In the genomic region with DNA sequence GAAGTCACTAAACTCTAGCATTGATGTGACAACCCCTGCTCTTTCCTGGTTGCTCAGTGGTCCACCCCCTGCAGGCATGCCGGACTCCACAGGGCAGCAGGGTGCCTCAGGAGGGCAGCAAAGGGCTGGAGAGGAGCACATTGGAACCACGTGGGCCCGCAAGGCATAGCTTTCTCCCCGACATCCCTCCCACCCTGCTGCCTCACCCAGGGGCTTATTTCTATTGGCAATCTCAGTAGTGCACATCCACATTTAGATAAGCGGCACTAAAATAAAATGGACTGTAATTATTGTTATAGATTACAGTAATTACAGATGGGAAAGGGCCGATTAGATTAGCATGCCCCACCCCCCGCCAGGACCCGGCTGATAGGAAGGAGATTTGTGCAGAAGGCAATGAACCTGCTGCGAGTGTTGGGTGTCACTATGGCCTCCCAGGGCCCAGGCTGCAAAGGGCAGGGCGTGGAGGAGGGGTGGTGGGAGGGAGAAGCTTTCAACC, we compare ENCODE assay signal across 11 cellular contexts.
DNase-seq lines count a peak whose midpoint lies in the region; ATAC-seq and TF ChIP-seq lines count a peak whose summit lies in the region.
"Had no signal": no experiment of that assay in that cellular context is flagged by ENCODE, and none has a peak within 500 bp of the region (broad histone marks: within the 10 kb centered on the region; RNA-seq: fewer than 3 reads in every experiment).

No MANE protein-coding gene starts in this region.

- ATAC-seq in heart right ventricle (peak in 6 of 8 donors; percentile 61 to 76 (median 67)), HG02840 (IDR thresholded peaks at IDR 0.05; ENCODE audit: low FRiP score, unreplicated experiment) (no peak)
- ATAC-seq: PC-3, sciatic nerve had no signal

- H3K4me3 ChIP-seq in GM12875 (ENCODE audit: low read depth, low read length), result no peak overlapping the region
- no peak overlapping the region for H3K4me3 ChIP-seq in heart right ventricle
- H3K4me3 ChIP-seq: lung had no signal

- no peaks in the 10 kb centered on the region for H3K27me3 ChIP-seq in heart right ventricle

- no peak overlapping the region for H3K27ac ChIP-seq in heart right ventricle

- peaks cover 0 to 8% (median 0%) of the 10 kb centered on the region in 9 donors for H3K4me1 ChIP-seq in heart right ventricle

- WGBS in heart right ventricle, 2 donors, result 63% methylated on average over 10 of the region's 10 CpGs

- peak; percentile 34; the same call in 1 of the 2 replicates for TF ChIP-seq CTCF in GM12875 (IDR thresholded peaks at IDR 0.05; ENCODE audit: borderline replicate concordance, insufficient read depth, low read depth, low read length)
- TF ChIP-seq CTCF in heart right ventricle (IDR thresholded peaks at IDR 0.05), result peak in 8 of 9 donors; percentile 25 to 57 (median 47)

- in situ Hi-C loops in ACHN (cut with HindIII; ENCODE audit: low pct_ligation_motif_present, low pct_unique_long_range_greater_than_20kb, low sequenced_read_pairs), result no loop called here

- DNase-seq in ACHN (peak; percentile 4), NCI-H82 treated with DMSO at 0.1 percent for 48 hours (lab: John Stamatoyannopoulos, UW; ENCODE audit: unreplicated experiment) (peak; percentile 13), heart right ventricle (no peak), activated gamma-delta T cell treated with Interleukin-2 at 50 U/mL for 16 hours (no peak), KG1 (lab: John Stamatoyannopoulos, UW) (no peak), HCEC 1CT (no peak)
- DNase-seq: PC-3 had no signal

- no peaks in the 10 kb centered on the region for H3K9me3 ChIP-seq in heart right ventricle

- intact Hi-C loops in heart right ventricle (cut with DNase I), result loop anchor here in 7 of 10 donors (5.0 to 10.0 kb wide), 3 partner anchors 576 to 591 kb away; no protein-coding TSS in a partner anchor

- no peaks in the 10 kb centered on the region for H3K36me3 ChIP-seq in heart right ventricle

Comparison
In these comparisons a context has a peak if more than half of its experiments do, and no peak if none do; other contexts are left out.
1. DNase-seq: peak in ACHN (single experiment) and NCI-H82 treated with DMSO at 0.1 percent for 48 hours (single experiment); none in heart right ventricle (0 of 2), activated gamma-delta T cell treated with Interleukin-2 at 50 U/mL for 16 hours (single experiment), KG1 (single experiment) and HCEC 1CT (single experiment).